ENCODE assay signal across 1 cellular context in genomic region chr11:79485694-79486093, GRCh38.
TF ChIP-seq lines count a peak whose summit lies in the region.

No MANE protein-coding gene starts in this region.

TF ChIP-seq in GM23338, 12 proteins besides CTCF, POLR2A, EP300 and RAD21 (continued from another document):
- TF ChIP-seq ZNF462 (CRISPR knock-in tag; IDR thresholded peaks at IDR 0.05) (peak; percentile 96), ETS1 (IDR thresholded peaks at IDR 0.05) (no peak)
